20 cellular contexts compared by ENCODE assay signal in genomic region chr2:13240061-13240460, GRCh38.
"Had no signal": no experiment of that assay in that cellular context is flagged by ENCODE, and none has a peak within 500 bp of the region (broad histone marks: within the 10 kb centered on the region; RNA-seq: fewer than 3 reads in every experiment).

No MANE protein-coding gene starts in this region.

- H3K4me2 ChIP-seq: hepatocyte had no signal

- H3K79me2 ChIP-seq: hepatocyte had no signal

- H2AFZ ChIP-seq: hepatocyte had no signal

- ATAC-seq: activated CD8-positive, alpha-beta T cell treated with anti-CD3 and anti-CD28 coated beads, Interleukin-2, amount 10 ng/mL, durations not matched to agents 7 days and 5 days; activated T-cell treated with anti-CD3 and anti-CD28 coated beads, Interleukin-2, amount 50 U/mL, for 4 hours; foreskin keratinocyte; naive thymus-derived CD8-positive, alpha-beta T cell; psoas muscle; right cardiac atrium had no signal

- H3K27ac ChIP-seq: brain microvascular endothelial cell, foreskin keratinocyte, hepatocyte, ovary, psoas muscle, skin epidermis, tibial nerve had no signal

- H3K4me3 ChIP-seq: hepatocyte, ovary, psoas muscle, skin epidermis, tibial nerve had no signal

- H3K27me3 ChIP-seq: brain microvascular endothelial cell, foreskin keratinocyte, hepatocyte, ovary, tibial nerve had no signal

- DNase-seq: activated CD4-positive, alpha-beta T cell treated with anti-CD3 and anti-CD28 coated beads for 48 hours; activated CD4-positive, CD25-positive, alpha-beta regulatory T cell; activated CD8-positive, alpha-beta T cell treated with anti-CD3 and anti-CD28 coated beads, Interleukin-2, amount 10 ng/mL, durations not matched to agents 7 days and 5 days; activated effector memory CD4-positive, alpha-beta T cell treated with Interleukin-2 at 50 U/mL for 16 hours; activated naive CD4-positive, alpha-beta T cell treated with anti-CD3 and anti-CD28 coated beads, Interleukin-2, amount 50 U/mL, for 16 hours; activated T-cell treated with anti-CD3 and anti-CD28 coated beads, Interleukin-2, amount 50 U/mL, for 4 hours; aorta; brain microvascular endothelial cell; central memory CD4-positive, alpha-beta T cell; endodermal cell; foreskin keratinocyte; naive thymus-derived CD8-positive, alpha-beta T cell; ovary; psoas muscle; right cardiac atrium; stimulated activated CD4-positive, alpha-beta T cell treated with anti-CD3 and anti-CD28 coated beads, Interleukin-15, amount 100 ng/mL, for 24 hours; stimulated activated CD4-positive, alpha-beta T cell treated with anti-CD3 and anti-CD28 coated beads, Interleukin-2, amount 100 ng/mL, for 48 hours had no signal

- H3K4me1 ChIP-seq: foreskin keratinocyte, psoas muscle, tibial nerve had no signal

- H3K9me3 ChIP-seq: ovary, psoas muscle, tibial nerve had no signal

- H3K36me3 ChIP-seq: brain microvascular endothelial cell, ovary, tibial nerve had no signal
